ENCODE assay signal across 19 cellular contexts in the genomic region with DNA sequence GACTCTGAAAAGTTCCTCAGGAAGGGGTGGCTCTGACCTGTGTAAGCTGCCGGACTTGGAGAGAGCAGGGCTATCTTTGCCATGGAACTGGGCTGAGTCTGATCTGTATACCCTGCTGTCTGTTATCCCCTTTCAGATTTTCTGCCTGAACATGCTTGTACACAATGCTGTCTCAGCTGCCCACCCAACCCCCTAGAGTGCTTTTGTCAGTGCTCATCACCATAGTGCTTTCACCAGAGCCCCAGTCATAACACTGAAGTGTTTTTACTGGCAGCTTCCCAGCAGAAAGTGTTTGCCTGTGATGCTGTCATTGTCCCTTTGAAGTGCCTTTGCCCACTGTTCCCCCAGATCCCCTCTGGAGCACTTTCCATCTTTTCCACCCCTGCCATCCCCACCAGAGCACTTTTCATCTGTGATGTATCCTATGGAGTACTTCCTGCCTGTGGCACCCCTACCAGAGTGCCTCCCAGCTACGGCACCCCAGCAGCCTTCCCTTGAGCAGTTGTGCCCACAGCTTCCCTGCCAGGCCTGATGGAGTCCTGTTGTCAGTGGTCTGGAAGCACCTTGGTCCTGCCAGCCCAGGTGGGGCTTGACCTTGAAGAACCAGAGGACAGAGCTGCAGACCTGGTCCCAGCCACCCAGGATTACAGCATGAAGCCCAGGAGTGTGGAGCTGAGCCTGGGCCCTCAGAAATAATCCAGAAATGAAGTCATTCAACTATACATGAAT.
DNase-seq lines count a peak whose midpoint lies in the region; ATAC-seq and TF ChIP-seq lines count a peak whose summit lies in the region.
"Had no signal": no experiment of that assay in that cellular context is flagged by ENCODE, and none has a peak within 500 bp of the region (broad histone marks: within the 10 kb centered on the region; RNA-seq: fewer than 3 reads in every experiment).

No MANE protein-coding gene starts in this region.

- peaks cover 40% of the 10 kb centered on the region for H3K9me3 Mint-ChIP-seq in progenitor cell of endocrine pancreas (ENCODE audit: low read depth)
- H3K9me3 Mint-ChIP-seq in natural killer cell treated with Interleukin-12 subunit alpha and Interleukin-12 subunit beta and Interleukin-15 and Interleukin-18, amount 100 ng/mL, for 72 hours = peaks cover 18% of the 10 kb centered on the region
- peaks cover 23% of the 10 kb centered on the region for H3K9me3 Mint-ChIP-seq in MCF 10A (ENCODE audit: unreplicated experiment)

- no TSS peak for BruUV-seq in MCF 10A (replicated peaks; lab: Mats Ljungman, UMichigan)

- H3K27me3 Mint-ChIP-seq in progenitor cell of endocrine pancreas (no peaks in the 10 kb centered on the region), MCF 10A (ENCODE audit: insufficient read depth, unreplicated experiment) (no peaks in the 10 kb centered on the region)
- H3K27me3 Mint-ChIP-seq in natural killer cell treated with Interleukin-12 subunit alpha and Interleukin-12 subunit beta and Interleukin-15 and Interleukin-18, amount 100 ng/mL, for 72 hours = no peaks in the 10 kb centered on the region
- H3K27me3 Mint-ChIP-seq: CD4-positive, CD25-positive, alpha-beta regulatory T cell; central memory CD8-positive, alpha-beta T cell had no signal

- peaks cover 12% of the 10 kb centered on the region for H3K36me3 Mint-ChIP-seq in progenitor cell of endocrine pancreas (ENCODE audit: insufficient read depth)
- H3K36me3 Mint-ChIP-seq in natural killer cell treated with Interleukin-12 subunit alpha and Interleukin-12 subunit beta and Interleukin-15 and Interleukin-18, amount 100 ng/mL, for 72 hours = peaks cover 22% of the 10 kb centered on the region
- H3K36me3 Mint-ChIP-seq in MCF 10A (ENCODE audit: insufficient read depth, unreplicated experiment) = peaks cover 7% of the 10 kb centered on the region
- H3K36me3 Mint-ChIP-seq: CD4-positive, CD25-positive, alpha-beta regulatory T cell; T-cell had no signal

- TF ChIP-seq CTCF in progenitor cell of endocrine pancreas (IDR thresholded peaks at IDR 0.05; ENCODE audit: unreplicated experiment) = no peak
- TF ChIP-seq CTCF in MCF 10A (IDR thresholded peaks at IDR 0.05; ENCODE audit: unreplicated experiment) = no peak

- no peak for ATAC-seq in natural killer cell treated with Interleukin-12 subunit alpha and Interleukin-12 subunit beta and Interleukin-15 and Interleukin-18, amount 100 ng/mL, for 72 hours
- no peak for ATAC-seq in Right ventricle myocardium superior (ENCODE audit: poor library complexity)
- ATAC-seq: left lobe of liver, T-cell had no signal

- POLR2A ChIA-PET in MCF 10A (lab: Yijun Ruan, JAX) = no interaction called here

- DNase-seq in EL (peak; percentile 13), NCI-H2081 treated with DMSO at 0.1 percent for 48 hours (lab: John Stamatoyannopoulos, UW) (peak; percentile 51), SHP77 treated with DMSO at 0.1 percent for 48 hours (lab: John Stamatoyannopoulos, UW) (peak; percentile 93), progenitor cell of endocrine pancreas (ENCODE audit: low spot score, unreplicated experiment) (no peak), MCF 10A (ENCODE audit: unreplicated experiment) (no peak), Right ventricle myocardium superior (no peak)
- no peak for DNase-seq in natural killer cell treated with Interleukin-12 subunit alpha and Interleukin-12 subunit beta and Interleukin-15 and Interleukin-18, amount 100 ng/mL, for 72 hours (ENCODE audit: low spot score)
- no peak for DNase-seq in activated CD4-positive, alpha-beta T cell treated with anti-CD3 and anti-CD28 coated beads for 48 hours
- DNase-seq: activated CD4-positive, alpha-beta T cell treated with anti-CD3 and anti-CD28 coated beads, Interleukin-2, amount 50 U/mL, for 4 hours; amniotic stem cell; CD4-positive, CD25-positive, alpha-beta regulatory T cell; erythroblast; KG1; midbrain; nephron progenitor cell; stimulated activated CD4-positive, alpha-beta T cell treated with anti-CD3 and anti-CD28 coated beads, Interleukin-12 subunit alpha, Interleukin-12 subunit beta, amount 100 ng/mL, for 4 hours; T-cell had no signal

- H3K27ac Mint-ChIP-seq in progenitor cell of endocrine pancreas = peak overlapping the region; percentile 9
- no peak overlapping the region for H3K27ac Mint-ChIP-seq in natural killer cell treated with Interleukin-12 subunit alpha and Interleukin-12 subunit beta and Interleukin-15 and Interleukin-18, amount 100 ng/mL, for 72 hours
- H3K27ac Mint-ChIP-seq in MCF 10A (ENCODE audit: low read depth, unreplicated experiment) = no peak overlapping the region
- H3K27ac Mint-ChIP-seq: CD4-positive, CD25-positive, alpha-beta regulatory T cell; nephron progenitor cell; T-cell had no signal

- intact Hi-C loops in MCF 10A (cut with micrococcal nuclease) = no loop called here
- intact Hi-C loops in Right ventricle myocardium superior (cut with DNase I) = no loop called here

- no peak overlapping the region for H3K4me3 Mint-ChIP-seq in progenitor cell of endocrine pancreas (ENCODE audit: low read depth)
- no peak overlapping the region for H3K4me3 Mint-ChIP-seq in natural killer cell treated with Interleukin-12 subunit alpha and Interleukin-12 subunit beta and Interleukin-15 and Interleukin-18, amount 100 ng/mL, for 72 hours
- H3K4me3 Mint-ChIP-seq in MCF 10A (ENCODE audit: unreplicated experiment) = no peak overlapping the region
- H3K4me3 Mint-ChIP-seq: CD4-positive, CD25-positive, alpha-beta regulatory T cell; central memory CD8-positive, alpha-beta T cell; nephron progenitor cell; T-cell had no signal

- H3K4me1 Mint-ChIP-seq in progenitor cell of endocrine pancreas (ENCODE audit: low read depth) (peaks cover 12% of the 10 kb centered on the region), MCF 10A (ENCODE audit: insufficient read depth, unreplicated experiment) (no peaks in the 10 kb centered on the region)
- H3K4me1 Mint-ChIP-seq in natural killer cell treated with Interleukin-12 subunit alpha and Interleukin-12 subunit beta and Interleukin-15 and Interleukin-18, amount 100 ng/mL, for 72 hours (ENCODE audit: low read depth in 2 of 2) = no peaks in the 10 kb centered on the region
- H3K4me1 Mint-ChIP-seq: CD4-positive, CD25-positive, alpha-beta regulatory T cell; central memory CD8-positive, alpha-beta T cell; nephron progenitor cell; T-cell had no signal

- CTCF ChIA-PET in MCF 10A (lab: Yijun Ruan, JAX) = no interaction called here

Comparison
In these comparisons a context has a peak if more than half of its experiments do, and no peak if none do; other contexts are left out.
1. DNase-seq: peak in EL (single experiment), NCI-H2081 treated with DMSO at 0.1 percent for 48 hours (single experiment) and SHP77 treated with DMSO at 0.1 percent for 48 hours (single experiment); none in progenitor cell of endocrine pancreas (single experiment), natural killer cell treated with Interleukin-12 subunit alpha and Interleukin-12 subunit beta and Interleukin-15 and Interleukin-18, amount 100 ng/mL, for 72 hours (single experiment), activated CD4-positive, alpha-beta T cell treated with anti-CD3 and anti-CD28 coated beads for 48 hours (single experiment), MCF 10A (single experiment) and Right ventricle myocardium superior (single experiment).